In genomic region chr4:176001171-176002006, GRCh38 we compare ENCODE assay signal across 8 cellular contexts.
DNase-seq lines count a peak whose midpoint lies in the region; ATAC-seq, FAIRE-seq and TF ChIP-seq lines count a peak whose summit lies in the region.

No MANE protein-coding gene starts in this region.

- peaks cover 23% of the 10 kb centered on the region for H3K27me3 ChIP-seq in SJSA1 (replicated peaks)
- H3K27me3 ChIP-seq in foreskin keratinocyte: peaks cover 55% of the 10 kb centered on the region
- H3K27me3 ChIP-seq in neural cell (ENCODE audit: insufficient read depth, low read depth, low read length): peaks cover 21% of the 10 kb centered on the region

- DNase-seq in SJSA1 (ENCODE audit: low read depth in 1 of 2, low spot score in 2 of 2): peak in 1 of 2 experiments; percentile 6
- peak in 1 of 2 donors; percentile 6 for DNase-seq in foreskin keratinocyte
- DNase-seq in activated CD4-positive, alpha-beta T cell treated with anti-CD3 and anti-CD28 coated beads for 48 hours: no peak
- DNase-seq in D721Med (ENCODE audit: insufficient read length, low spot score): no peak
- no peak for DNase-seq in activated CD4-positive, CD25-positive, alpha-beta regulatory T cell (lab: John Stamatoyannopoulos, UW)
- DNase-seq in Kasumi-1 (lab: John Stamatoyannopoulos, UW): no peak

- no peaks in the 10 kb centered on the region for H3K9me2 ChIP-seq in neural cell (ENCODE audit: insufficient read depth, low read length)

- peaks cover 4% of the 10 kb centered on the region for H3K79me2 ChIP-seq in neural cell (replicated peaks; ENCODE audit: insufficient read depth, low read length)

- H3K36me3 ChIP-seq in SJSA1 (no peaks in the 10 kb centered on the region), neural cell (ENCODE audit: insufficient read depth, low read length) (no peaks in the 10 kb centered on the region)

- H3K9ac ChIP-seq in neural cell (ENCODE audit: low read length): peak overlapping the region; percentile 44

- peak; percentile 26 for TF ChIP-seq RAD21 in neural cell (conservative IDR thresholded peaks at IDR 0.05)

- H3K9me3 ChIP-seq in SJSA1 (replicated peaks): 0 out of 2 replicates have a peak, but pooled peaks cover 3% of the 10 kb centered on the region
- H3K9me3 ChIP-seq in neural cell (ENCODE audit: low read length): no peaks in the 10 kb centered on the region

- H3K4me3 ChIP-seq in SJSA1: peak overlapping the region; percentile 16; the same call in 1 of the 2 replicates
- peak overlapping the region; percentile 74 for H3K4me3 ChIP-seq in neural cell (ENCODE audit: low read length)

- ATAC-seq in GM21529 (IDR thresholded peaks at IDR 0.05; ENCODE audit: unreplicated experiment): peak; percentile 9
- ATAC-seq in foreskin keratinocyte: peak; percentile 61

- no peak for TF ChIP-seq CTCF in foreskin keratinocyte (conservative IDR thresholded peaks at IDR 0.05)
- no peak for TF ChIP-seq CTCF in neural cell (IDR thresholded peaks at IDR 0.05; ENCODE audit: poor library complexity, severe bottlenecking)
- no peak for TF ChIP-seq CTCF in D721Med (IDR thresholded peaks at IDR 0.05; ENCODE audit: insufficient read depth, missing control alignments)

- H3K4me2 ChIP-seq in neural cell (ENCODE audit: low read length): peak overlapping the region; percentile 84

- H3K4me1 ChIP-seq in SJSA1 (replicated peaks): peaks cover 8% of the 10 kb centered on the region
- no peaks in the 10 kb centered on the region for H3K4me1 ChIP-seq in foreskin keratinocyte

- H3K27ac ChIP-seq in SJSA1 (no peak overlapping the region), foreskin keratinocyte (no peak overlapping the region), neural cell (ENCODE audit: low read length) (no peak overlapping the region)

- TF ChIP-seq EP300 in neural cell (conservative IDR thresholded peaks at IDR 0.05; ENCODE audit: poor library complexity, severe bottlenecking): no peak

- H3F3A ChIP-seq in neural cell (ENCODE audit: insufficient read depth, low read length, poor library complexity, severe bottlenecking): no peaks in the 10 kb centered on the region

- no peak overlapping the region for H2AFZ ChIP-seq in neural cell (ENCODE audit: low read depth, low read length)

- no peak for FAIRE-seq in D721Med (lab: Jason Lieb, UNC)

- no peaks in the 10 kb centered on the region for H4K20me1 ChIP-seq in neural cell (ENCODE audit: insufficient read depth)

TF ChIP-seq in neural cell, 6 proteins besides CTCF, POLR2A, EP300 and RAD21:
- TF ChIP-seq TAF1 (IDR thresholded peaks at IDR 0.05; ENCODE audit: low read depth) (no peak), SMC3 (conservative IDR thresholded peaks at IDR 0.05; ENCODE audit: poor library complexity) (no peak)
TF ChIP-seq in neural cell: peak in this region for 0.
